ENCODE assay signal across 17 cellular contexts in the genomic region with DNA sequence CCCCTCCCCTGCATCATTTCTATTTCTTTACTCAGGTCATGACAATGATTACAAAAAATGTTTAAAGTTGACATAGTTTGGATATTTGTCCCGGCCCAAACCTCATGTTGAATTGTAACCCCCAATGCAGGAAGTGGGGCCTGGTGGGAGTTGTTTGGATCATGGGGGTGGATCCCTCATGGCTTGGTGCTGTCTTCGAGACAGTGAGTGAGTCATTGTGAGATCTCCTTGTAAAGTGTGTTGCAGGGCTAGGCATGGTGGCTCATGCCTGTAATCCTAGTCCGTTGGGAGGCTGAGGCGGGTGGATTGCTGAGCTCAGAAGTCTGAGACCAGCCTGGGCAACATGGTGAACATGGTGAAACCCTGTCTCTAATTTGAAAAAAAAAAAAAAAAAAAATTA.
"Had no signal": no experiment of that assay in that cellular context is flagged by ENCODE, and none has a peak within 500 bp of the region (broad histone marks: within the 10 kb centered on the region; RNA-seq: fewer than 3 reads in every experiment).

No MANE protein-coding gene starts in this region.

- H3K4me1 ChIP-seq: esophagus squamous epithelium, gastroesophageal sphincter, prostate gland had no signal

- H3K27me3 ChIP-seq: esophagus squamous epithelium, gastroesophageal sphincter, ovary had no signal

- H3K27me3 Mint-ChIP-seq: activated T-cell treated with anti-CD3 and anti-CD28 coated beads, Interleukin-2, amount 50 U/mL, for 24 hours had no signal

- H3K27ac Mint-ChIP-seq: activated T-cell treated with anti-CD3 and anti-CD28 coated beads, Interleukin-2, amount 50 U/mL, for 24 hours; activated T-helper 2 cell treated with anti-CD3 and anti-CD28 coated beads, Interferon-gamma antibody, Interleukin-2, Interleukin-4, amounts not matched to agents 10 μg/mL and 5 μg/mL and 100 μg/mL, durations not matched to agents 14 hours and 24 hours and 36 hours; natural killer cell treated with Interleukin-12 subunit alpha and Interleukin-12 subunit beta and Interleukin-15 and Interleukin-18, amount 100 ng/mL, for 72 hours; T-helper 2 cell treated with Interferon-gamma antibody and Interleukin-4, amounts not matched to agents 5 μg/mL and 100 μg/mL, for 36 hours had no signal

- H3K9me3 Mint-ChIP-seq: activated T-cell treated with anti-CD3 and anti-CD28 coated beads, Interleukin-2, amount 50 U/mL, for 24 hours; activated T-helper 2 cell treated with anti-CD3 and anti-CD28 coated beads, Interferon-gamma antibody, Interleukin-2, Interleukin-4, amounts not matched to agents 10 μg/mL and 5 μg/mL and 100 μg/mL, durations not matched to agents 14 hours and 24 hours and 36 hours; natural killer cell treated with Interleukin-12 subunit alpha and Interleukin-12 subunit beta and Interleukin-15 and Interleukin-18, amount 100 ng/mL, for 72 hours; T-helper 2 cell treated with Interferon-gamma antibody and Interleukin-4, amounts not matched to agents 5 μg/mL and 100 μg/mL, for 36 hours had no signal

- DNase-seq: activated naive CD4-positive, alpha-beta T cell; activated T-cell treated with anti-CD3 and anti-CD28 coated beads, Interleukin-2, amount 50 U/mL, for 24 hours; amygdala; cerebellar nuclear complex; esophagus squamous epithelium; hypothalamus; left ventricle myocardium superior; midbrain; ovary; stimulated activated CD4-positive, alpha-beta T cell treated with anti-CD3 and anti-CD28 coated beads, Interleukin-4, amount 100 ng/mL, for 24 hours; stimulated activated naive CD8-positive, alpha-beta T cell treated with anti-CD3 and anti-CD28 coated beads, Interleukin-15, Interleukin-2, amounts not matched to agents 100 U/mL and 50 U/mL, for 24 hours had no signal

- H3K36me3 Mint-ChIP-seq: natural killer cell treated with Interleukin-12 subunit alpha and Interleukin-12 subunit beta and Interleukin-15 and Interleukin-18, amount 100 ng/mL, for 72 hours had no signal

- ATAC-seq: gastroesophageal sphincter; left ventricle myocardium superior; natural killer cell treated with Interleukin-12 subunit alpha and Interleukin-12 subunit beta and Interleukin-15 and Interleukin-18, amount 100 ng/mL, for 72 hours; stimulated activated naive CD8-positive, alpha-beta T cell treated with anti-CD3 and anti-CD28 coated beads, Interleukin-15, Interleukin-2, amounts not matched to agents 100 U/mL and 50 U/mL, for 24 hours had no signal

- H3K9me3 ChIP-seq: esophagus squamous epithelium, gastroesophageal sphincter, ovary, prostate gland had no signal

- H3K4me3 Mint-ChIP-seq: activated T-cell treated with anti-CD3 and anti-CD28 coated beads, Interleukin-2, amount 50 U/mL, for 24 hours; natural killer cell treated with Interleukin-12 subunit alpha and Interleukin-12 subunit beta and Interleukin-15 and Interleukin-18, amount 100 ng/mL, for 72 hours; T-helper 2 cell treated with Interferon-gamma antibody and Interleukin-4, amounts not matched to agents 5 μg/mL and 100 μg/mL, for 36 hours had no signal

- H3K4me3 ChIP-seq: coronary artery, esophagus squamous epithelium, gastroesophageal sphincter, ovary, prostate gland had no signal

- H3K36me3 ChIP-seq: esophagus squamous epithelium, gastroesophageal sphincter, ovary, prostate gland had no signal

- H3K27ac ChIP-seq: coronary artery, esophagus squamous epithelium, gastroesophageal sphincter, ovary, prostate gland had no signal
